In the genomic region with DNA sequence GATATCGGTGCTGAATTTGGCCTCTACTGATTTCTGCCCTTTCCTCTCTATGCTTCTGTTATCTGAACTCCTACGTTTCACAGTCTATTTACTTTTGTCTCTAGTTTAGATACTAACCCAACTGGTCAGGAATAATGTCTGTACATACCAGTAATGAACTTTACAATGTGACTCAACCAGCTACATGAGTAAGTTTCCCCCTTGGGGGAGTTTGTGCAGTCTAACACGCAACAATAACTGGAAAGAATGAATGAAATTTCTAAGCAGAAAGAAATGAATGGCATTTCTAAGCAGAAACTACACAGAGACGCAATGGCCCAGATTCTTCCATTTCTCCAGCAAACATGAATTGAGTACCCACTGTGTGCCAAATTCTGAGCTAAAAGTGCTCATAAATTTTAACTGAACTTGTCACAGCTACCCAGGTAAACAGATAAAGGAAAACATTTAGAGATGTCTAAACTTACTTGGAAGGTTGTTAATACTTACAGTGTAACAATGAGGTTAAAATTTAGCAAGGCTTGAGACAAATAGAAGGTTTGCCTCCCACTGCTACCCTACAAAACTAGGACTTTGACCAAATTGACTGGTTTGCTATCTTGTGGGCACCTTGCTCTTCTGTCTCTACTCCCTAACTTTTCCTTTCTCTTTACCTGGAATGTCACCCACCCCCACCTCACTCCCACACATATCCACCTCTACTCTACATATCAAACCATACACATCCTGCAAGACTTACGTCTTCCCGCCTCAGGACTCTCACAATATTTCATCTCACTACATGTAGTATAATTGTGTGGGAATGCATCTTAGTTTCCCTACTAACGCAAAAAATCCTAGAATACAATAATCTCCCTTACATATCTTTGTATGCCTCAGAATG, we compare ENCODE assay signal across 1 cellular context.
TF ChIP-seq lines count a peak whose summit lies in the region.

No MANE protein-coding gene starts in this region.

TF ChIP-seq in K562, 482 proteins besides CTCF, POLR2A, EP300 and RAD21:
- no peak for TF ChIP-seq KDM1A (IDR thresholded peaks at IDR 0.05)
- no peak for TF ChIP-seq ZNF12 (CRISPR knock-in tag; IDR thresholded peaks at IDR 0.05)
- TF ChIP-seq ZNF24 (IDR thresholded peaks at IDR 0.05), result 0 out of 2 replicates have a peak, but pooled peaks have one; percentile 9
- TF ChIP-seq FOXJ3 (CRISPR knock-in tag; IDR thresholded peaks at IDR 0.05), result no peak
- 0 out of 4 replicates have a peak, but pooled peaks of 1 of the 2 experiments have one; percentile 27 for TF ChIP-seq FOXA3 (CRISPR knock-in tag; conservative IDR thresholded peaks at IDR 0.05 in 1 of 2, IDR thresholded peaks at IDR 0.05 in 1 of 2)
- no peak for TF ChIP-seq RFX5 (IDR thresholded peaks at IDR 0.05; ENCODE audit: low read depth, low read length)
- TF ChIP-seq HMBOX1 (IDR thresholded peaks at IDR 0.05), result peak; percentile 61; the same call in 1 of the 2 replicates
- TF ChIP-seq GABPA (tag; conservative IDR thresholded peaks at IDR 0.05; ENCODE audit: low read depth), result no peak
- no peak for TF ChIP-seq ZBTB40 (IDR thresholded peaks at IDR 0.05)
- TF ChIP-seq ZBTB40 (CRISPR knock-in tag; IDR thresholded peaks at IDR 0.05), result no peak
- peak; percentile 29; the same call in 1 of the 2 replicates for TF ChIP-seq TCF3 (CRISPR knock-in tag; IDR thresholded peaks at IDR 0.05)
- no peak for TF ChIP-seq TEAD1 (CRISPR knock-in tag; IDR thresholded peaks at IDR 0.05)
- TF ChIP-seq SRSF1 (IDR thresholded peaks at IDR 0.05; ENCODE audit: low read depth, low read length), result no peak
- no peak for TF ChIP-seq TFAP4 (CRISPR knock-in tag; IDR thresholded peaks at IDR 0.05; ENCODE audit: borderline replicate concordance)
- TF ChIP-seq ARID1B (IDR thresholded peaks at IDR 0.05), result 0 out of 2 replicates have a peak, but pooled peaks have one; percentile 8
- TF ChIP-seq HNRNPLL (IDR thresholded peaks at IDR 0.05; ENCODE audit: low read depth, low read length, poor library complexity, severe bottlenecking), result no peak
- TF ChIP-seq, protein P1, sequence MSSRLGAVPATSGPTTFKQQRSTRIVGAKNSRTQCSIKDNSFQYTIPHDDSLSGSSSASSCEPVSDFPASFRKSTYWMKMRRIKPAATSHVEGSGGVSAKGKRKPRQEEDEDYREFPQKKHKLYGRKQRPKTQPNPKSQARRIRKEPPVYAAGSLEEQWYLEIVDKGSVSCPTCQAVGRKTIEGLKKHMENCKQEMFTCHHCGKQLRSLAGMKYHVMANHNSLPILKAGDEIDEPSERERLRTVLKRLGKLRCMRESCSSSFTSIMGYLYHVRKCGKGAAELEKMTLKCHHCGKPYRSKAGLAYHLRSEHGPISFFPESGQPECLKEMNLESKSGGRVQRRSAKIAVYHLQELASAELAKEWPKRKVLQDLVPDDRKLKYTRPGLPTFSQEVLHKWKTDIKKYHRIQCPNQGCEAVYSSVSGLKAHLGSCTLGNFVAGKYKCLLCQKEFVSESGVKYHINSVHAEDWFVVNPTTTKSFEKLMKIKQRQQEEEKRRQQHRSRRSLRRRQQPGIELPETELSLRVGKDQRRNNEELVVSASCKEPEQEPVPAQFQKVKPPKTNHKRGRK (tag; IDR thresholded peaks at IDR 0.05), result no peak
TF ChIP-seq in K562: peak in this region for 5.
